In genomic region chr6:13987400-13987865, GRCh38 we compare ENCODE assay signal across 1 cellular context.
TF ChIP-seq lines count a peak whose summit lies in the region.

No MANE protein-coding gene starts in this region.

TF ChIP-seq in K562, 482 proteins besides CTCF, POLR2A, EP300 and RAD21 (continued from another document and continues in another):
- TF ChIP-seq ZBTB40 (IDR thresholded peaks at IDR 0.05) (no peak), ZBTB40 (CRISPR knock-in tag; IDR thresholded peaks at IDR 0.05) (no peak), HDAC1 (IDR thresholded peaks at IDR 0.05) (peak in 1 of 2 experiments; percentile 96; a peak in 3 of 4 replicates), NEUROD1 (IDR thresholded peaks at IDR 0.05; ENCODE audit: borderline replicate concordance, low read depth, low read length, partially characterized antibody) (no peak), ZNF449 (CRISPR knock-in tag; IDR thresholded peaks at IDR 0.05) (no peak), SRSF9 (IDR thresholded peaks at IDR 0.05; ENCODE audit: borderline replicate concordance, low read depth, low read length) (no peak), STAT6 (CRISPR knock-in tag; IDR thresholded peaks at IDR 0.05) (no peak), TGIF2 (CRISPR knock-in tag; IDR thresholded peaks at IDR 0.05) (no peak), HEY1 (CRISPR knock-in tag; IDR thresholded peaks at IDR 0.05; ENCODE audit: borderline replicate concordance) (no peak), TFE3 (CRISPR knock-in tag; IDR thresholded peaks at IDR 0.05) (no peak), ZNF584 (CRISPR knock-in tag; IDR thresholded peaks at IDR 0.05; ENCODE audit: low read depth) (no peak), THRA (IDR thresholded peaks at IDR 0.05) (no peak), ZBTB49 (CRISPR knock-in tag; IDR thresholded peaks at IDR 0.05; ENCODE audit: borderline replicate concordance) (no peak), RBFOX2 (IDR thresholded peaks at IDR 0.05; ENCODE audit: low read depth, low read length) (peak; percentile 25; the same call in 1 of the 2 replicates), ZZZ3 (IDR thresholded peaks at IDR 0.05) (no peak), HNRNPH1 (optimal IDR thresholded peaks at IDR 0.05; ENCODE audit: low read depth, low read length) (no peak), POLR2B (IDR thresholded peaks at IDR 0.05; ENCODE audit: low read depth, partially characterized antibody) (no peak), FOXA1 (IDR thresholded peaks at IDR 0.05; ENCODE audit: borderline replicate concordance) (no peak), NUFIP1 (IDR thresholded peaks at IDR 0.05; ENCODE audit: partially characterized antibody) (no peak), C11orf30 (IDR thresholded peaks at IDR 0.05; ENCODE audit: low read depth) (0 out of 2 replicates have a peak, but pooled peaks have one; percentile 6), HMGN3 (IDR thresholded peaks at IDR 0.05; ENCODE audit: borderline replicate concordance, extremely low read depth, insufficient read length, low read depth, low read length) (peak; percentile 74), AFF4 (CRISPR knock-in tag; IDR thresholded peaks at IDR 0.05) (no peak; the same call in 1 of the 2 replicates), FOXJ3 (CRISPR knock-in tag; IDR thresholded peaks at IDR 0.05) (no peak), ZNF764 (CRISPR knock-in tag; IDR thresholded peaks at IDR 0.05; ENCODE audit: low read depth) (no peak), NFRKB (IDR thresholded peaks at IDR 0.05; ENCODE audit: low read depth) (peak; percentile 30; the same call in 1 of the 2 replicates), POLR3A (IDR thresholded peaks at IDR 0.05; ENCODE audit: borderline replicate concordance, extremely low read depth, insufficient read depth, insufficient read length) (no peak), MAZ (CRISPR knock-in tag; conservative IDR thresholded peaks at IDR 0.05 in 1 of 2, IDR thresholded peaks at IDR 0.05 in 1 of 2) (0 out of 4 replicates have a peak, but pooled peaks of 1 of the 2 experiments have one; percentile 15), HMBOX1 (IDR thresholded peaks at IDR 0.05) (0 out of 2 replicates have a peak, but pooled peaks have one; percentile 49), ZNF41 (CRISPR knock-in tag; conservative IDR thresholded peaks at IDR 0.05) (no peak)
